20 cellular contexts compared by ENCODE assay signal in the genomic region with DNA sequence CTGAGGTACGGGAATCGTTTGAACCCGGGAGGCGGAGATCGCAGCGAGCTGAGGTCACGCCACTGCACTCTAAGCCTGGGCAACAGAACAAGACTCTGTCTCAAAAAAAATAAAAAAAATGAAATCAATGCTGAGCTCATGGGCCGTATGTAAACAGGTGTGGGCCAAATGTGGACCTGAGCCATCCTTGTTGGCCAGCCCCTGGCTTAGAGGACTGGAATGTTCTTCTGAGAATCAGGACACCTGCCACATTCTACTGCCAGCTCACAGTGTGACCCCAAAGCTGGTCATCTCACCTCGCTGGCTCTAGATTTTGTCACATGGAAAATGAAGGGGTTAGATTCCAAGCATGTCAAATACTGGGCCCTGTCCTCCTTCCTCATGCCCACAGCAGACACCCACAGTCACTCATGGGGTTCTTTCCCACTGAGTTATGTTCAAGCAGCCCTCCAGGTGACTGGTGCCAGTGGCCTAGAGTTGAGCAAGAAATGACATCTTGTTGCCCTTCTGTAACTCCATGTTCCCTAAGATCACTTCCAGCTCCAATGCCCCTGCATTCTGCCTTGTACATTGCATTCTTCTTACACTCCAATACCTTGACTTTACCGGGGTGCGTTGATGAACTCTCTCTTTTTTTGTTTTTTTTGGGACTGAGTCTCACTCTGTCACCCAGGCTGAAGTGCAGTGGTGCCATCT.
DNase-seq lines count a peak whose midpoint lies in the region; TF ChIP-seq lines count a peak whose summit lies in the region.
"Had no signal": no experiment of that assay in that cellular context is flagged by ENCODE, and none has a peak within 500 bp of the region (broad histone marks: within the 10 kb centered on the region; RNA-seq: fewer than 3 reads in every experiment).

No MANE protein-coding gene starts in this region.

- no peak for DNase-seq in activated naive CD4-positive, alpha-beta T cell treated with anti-CD3 and anti-CD28 coated beads, Interleukin-2, amount 10 ng/mL, durations not matched to agents 7 days and 5 days
- DNase-seq in activated naive CD4-positive, alpha-beta T cell treated with anti-CD3 and anti-CD28 coated beads, Interleukin-2, amount 50 U/mL, for 16 hours: no peak
- no peak for DNase-seq in activated T-helper 2 cell treated with anti-CD3 and anti-CD28 coated beads, Interferon-gamma antibody, Interleukin-2, Interleukin-4, amounts not matched to agents 10 μg/mL and 5 μg/mL and 100 μg/mL, durations not matched to agents 14 hours and 24 hours and 36 hours (ENCODE audit: low spot score)
- peak; percentile 49 for DNase-seq in myocyte (ENCODE audit: low read depth)
- no peak for DNase-seq in suprapubic skin (ENCODE audit: low spot score in 2 of 2)
- no peak for DNase-seq in CD14-positive monocyte (ENCODE audit: low spot score)
- DNase-seq in lower leg skin (ENCODE audit: low spot score in 2 of 2): no peak
- no peak for DNase-seq in SK-N-DZ (ENCODE audit: low spot score)
- DNase-seq: activated CD4-positive, alpha-beta T cell treated with anti-CD3 and anti-CD28 coated beads, Interleukin-2, amount 10 ng/mL, durations not matched to agents 24 days and 14 days; activated gamma-delta T cell treated with Interleukin-2 at 50 U/mL for 16 hours; amygdala; dermis blood vessel endothelial cell; head of caudate nucleus; mammary epithelial cell; NCI-H1092 treated with DMSO at 0.1 percent for 48 hours; NCI-H1930; stimulated activated CD4-positive, alpha-beta T cell treated with anti-CD3 and anti-CD28 coated beads, Interleukin-2, amount 100 ng/mL, for 48 hours had no signal

- H3K4me3 Mint-ChIP-seq in activated naive CD4-positive, alpha-beta T cell treated with anti-CD3 and anti-CD28 coated beads, Interleukin-2, amount 10 ng/mL, durations not matched to agents 7 days and 5 days: no peak overlapping the region
- H3K4me3 Mint-ChIP-seq in activated T-helper 2 cell treated with anti-CD3 and anti-CD28 coated beads, Interferon-gamma antibody, Interleukin-2, Interleukin-4, amounts not matched to agents 10 μg/mL and 5 μg/mL and 100 μg/mL, durations not matched to agents 14 hours and 24 hours and 36 hours (ENCODE audit: low read depth): no peak overlapping the region
- H3K4me3 Mint-ChIP-seq in CD14-positive monocyte: no peak overlapping the region
- H3K4me3 Mint-ChIP-seq: activated CD4-positive, alpha-beta T cell treated with anti-CD3 and anti-CD28 coated beads, Interleukin-2, amount 10 ng/mL, durations not matched to agents 24 days and 14 days; stimulated activated memory B cell treated with anti-CD40 and anti-IgM and Interleukin-4, amounts not matched to agents 10 μg/mL and 1 μg/mL and 100 μg/mL, for 72 hours had no signal

- peaks cover 36% of the 10 kb centered on the region for H3K4me1 Mint-ChIP-seq in activated naive CD4-positive, alpha-beta T cell treated with anti-CD3 and anti-CD28 coated beads, Interleukin-2, amount 10 ng/mL, durations not matched to agents 7 days and 5 days
- peaks cover 29% of the 10 kb centered on the region for H3K4me1 Mint-ChIP-seq in activated T-helper 2 cell treated with anti-CD3 and anti-CD28 coated beads, Interferon-gamma antibody, Interleukin-2, Interleukin-4, amounts not matched to agents 10 μg/mL and 5 μg/mL and 100 μg/mL, durations not matched to agents 14 hours and 24 hours and 36 hours (ENCODE audit: low read depth)
- peaks cover 23% of the 10 kb centered on the region for H3K4me1 Mint-ChIP-seq in CD14-positive monocyte

- no peaks in the 10 kb centered on the region for H3K9me3 ChIP-seq in suprapubic skin
- H3K9me3 ChIP-seq: SJSA1, thyroid gland had no signal

- peak; percentile 77 for TF ChIP-seq EP300 in suprapubic skin (IDR thresholded peaks at IDR 0.05)

- H3K4me3 ChIP-seq in suprapubic skin: no peak overlapping the region
- H3K4me3 ChIP-seq in lower leg skin (ENCODE audit: low read depth, poor library complexity, severe bottlenecking): no peak overlapping the region
- H3K4me3 ChIP-seq: SJSA1, thyroid gland had no signal

- H3K36me3 ChIP-seq in suprapubic skin: peaks cover 68% of the 10 kb centered on the region

- H3K27me3 Mint-ChIP-seq in activated naive CD4-positive, alpha-beta T cell treated with anti-CD3 and anti-CD28 coated beads, Interleukin-2, amount 10 ng/mL, durations not matched to agents 7 days and 5 days: no peaks in the 10 kb centered on the region
- H3K27me3 Mint-ChIP-seq in activated T-helper 2 cell treated with anti-CD3 and anti-CD28 coated beads, Interferon-gamma antibody, Interleukin-2, Interleukin-4, amounts not matched to agents 10 μg/mL and 5 μg/mL and 100 μg/mL, durations not matched to agents 14 hours and 24 hours and 36 hours (ENCODE audit: low read depth): no peaks in the 10 kb centered on the region
- peaks cover 0 to 5% (median under 1%) of the 10 kb centered on the region in 3 donors for H3K27me3 Mint-ChIP-seq in CD14-positive monocyte (ENCODE audit: low read depth in 3 of 3)
- H3K27me3 Mint-ChIP-seq: activated CD4-positive, alpha-beta T cell treated with anti-CD3 and anti-CD28 coated beads, Interleukin-2, amount 10 ng/mL, durations not matched to agents 24 days and 14 days; stimulated activated memory B cell treated with anti-CD40 and anti-IgM and Interleukin-4, amounts not matched to agents 10 μg/mL and 1 μg/mL and 100 μg/mL, for 72 hours had no signal

- H3K4me1 ChIP-seq in suprapubic skin: no peaks in the 10 kb centered on the region

- CTCF ChIA-PET in activated naive CD4-positive, alpha-beta T cell treated with anti-CD3 and anti-CD28 coated beads, Interleukin-2, amount 10 ng/mL, durations not matched to agents 7 days and 5 days (lab: Charles Lee): interaction anchor here (0.9 kb wide), 1 partner anchor 295 kb away, joined by 3 read pairs; no protein-coding TSS in a partner anchor

- no peaks in the 10 kb centered on the region for H3K27me3 ChIP-seq in suprapubic skin
- H3K27me3 ChIP-seq: SJSA1, thyroid gland had no signal

- peaks cover 42% of the 10 kb centered on the region for H3K36me3 Mint-ChIP-seq in activated naive CD4-positive, alpha-beta T cell treated with anti-CD3 and anti-CD28 coated beads, Interleukin-2, amount 10 ng/mL, durations not matched to agents 7 days and 5 days
- peaks cover 74% of the 10 kb centered on the region for H3K36me3 Mint-ChIP-seq in activated T-helper 2 cell treated with anti-CD3 and anti-CD28 coated beads, Interferon-gamma antibody, Interleukin-2, Interleukin-4, amounts not matched to agents 10 μg/mL and 5 μg/mL and 100 μg/mL, durations not matched to agents 14 hours and 24 hours and 36 hours (ENCODE audit: low read depth)
- H3K36me3 Mint-ChIP-seq in CD14-positive monocyte: peaks cover 77 to 86% of the 10 kb centered on the region in 2 donors

- WGBS in suprapubic skin: 95% methylated on average over 11 of the region's 11 CpGs
- 89 to 95% methylated on average over 11 of the region's 11 CpGs for WGBS in lower leg skin, 2 donors

- H3K27ac Mint-ChIP-seq in activated naive CD4-positive, alpha-beta T cell treated with anti-CD3 and anti-CD28 coated beads, Interleukin-2, amount 10 ng/mL, durations not matched to agents 7 days and 5 days: peak overlapping the region; percentile 77
- peak overlapping the region; percentile 42 for H3K27ac Mint-ChIP-seq in activated T-helper 2 cell treated with anti-CD3 and anti-CD28 coated beads, Interferon-gamma antibody, Interleukin-2, Interleukin-4, amounts not matched to agents 10 μg/mL and 5 μg/mL and 100 μg/mL, durations not matched to agents 14 hours and 24 hours and 36 hours
- H3K27ac Mint-ChIP-seq in CD14-positive monocyte: peak overlapping the region in 1 of 7 donors; percentile 42
- H3K27ac Mint-ChIP-seq: stimulated activated memory B cell treated with anti-CD40 and anti-IgM and Interleukin-4, amounts not matched to agents 10 μg/mL and 1 μg/mL and 100 μg/mL, for 72 hours had no signal

- H3K9me3 Mint-ChIP-seq in activated naive CD4-positive, alpha-beta T cell treated with anti-CD3 and anti-CD28 coated beads, Interleukin-2, amount 10 ng/mL, durations not matched to agents 7 days and 5 days: no peaks in the 10 kb centered on the region
- no peaks in the 10 kb centered on the region for H3K9me3 Mint-ChIP-seq in activated T-helper 2 cell treated with anti-CD3 and anti-CD28 coated beads, Interferon-gamma antibody, Interleukin-2, Interleukin-4, amounts not matched to agents 10 μg/mL and 5 μg/mL and 100 μg/mL, durations not matched to agents 14 hours and 24 hours and 36 hours
- no peaks in the 10 kb centered on the region for H3K9me3 Mint-ChIP-seq in CD14-positive monocyte
- H3K9me3 Mint-ChIP-seq: activated CD4-positive, alpha-beta T cell treated with anti-CD3 and anti-CD28 coated beads, Interleukin-2, amount 10 ng/mL, durations not matched to agents 24 days and 14 days; stimulated activated memory B cell treated with anti-CD40 and anti-IgM and Interleukin-4, amounts not matched to agents 10 μg/mL and 1 μg/mL and 100 μg/mL, for 72 hours had no signal

- TF ChIP-seq CTCF in suprapubic skin (IDR thresholded peaks at IDR 0.05) (no peak), CD14-positive monocyte (IDR thresholded peaks at IDR 0.05) (no peak), lower leg skin (IDR thresholded peaks at IDR 0.05) (no peak)

- H3K27ac ChIP-seq in suprapubic skin: no peak overlapping the region
- H3K27ac ChIP-seq: SJSA1 had no signal

- TF ChIP-seq POLR2A in suprapubic skin (IDR thresholded peaks at IDR 0.05): no peak
- no peak for TF ChIP-seq POLR2A in lower leg skin (IDR thresholded peaks at IDR 0.05)

- intact Hi-C loops in activated T-helper 2 cell treated with anti-CD3 and anti-CD28 coated beads, Interferon-gamma antibody, Interleukin-2, Interleukin-4, amounts not matched to agents 10 μg/mL and 5 μg/mL and 100 μg/mL, durations not matched to agents 14 hours and 24 hours and 36 hours (cut with micrococcal nuclease): no loop called here
- intact Hi-C loops in CD14-positive monocyte (cut with micrococcal nuclease): loop anchor here in 1 of 2 donors (5.0 kb wide), 1 partner anchor 67 kb away; no protein-coding TSS in a partner anchor
- intact Hi-C loops in lower leg skin (cut with DNase I; ENCODE audit: low total_unique reads): no loop called here
